Comparison of ENCODE assay signal across 7 cellular contexts in genomic region chr17:40219073-40219860, GRCh38.
DNase-seq lines count a peak whose midpoint lies in the region; ATAC-seq and TF ChIP-seq lines count a peak whose summit lies in the region.

A gene with protein sequence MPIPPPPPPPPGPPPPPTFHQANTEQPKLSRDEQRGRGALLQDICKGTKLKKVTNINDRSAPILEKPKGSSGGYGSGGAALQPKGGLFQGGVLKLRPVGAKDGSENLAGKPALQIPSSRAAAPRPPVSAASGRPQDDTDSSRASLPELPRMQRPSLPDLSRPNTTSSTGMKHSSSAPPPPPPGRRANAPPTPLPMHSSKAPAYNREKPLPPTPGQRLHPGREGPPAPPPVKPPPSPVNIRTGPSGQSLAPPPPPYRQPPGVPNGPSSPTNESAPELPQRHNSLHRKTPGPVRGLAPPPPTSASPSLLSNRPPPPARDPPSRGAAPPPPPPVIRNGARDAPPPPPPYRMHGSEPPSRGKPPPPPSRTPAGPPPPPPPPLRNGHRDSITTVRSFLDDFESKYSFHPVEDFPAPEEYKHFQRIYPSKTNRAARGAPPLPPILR (plus strand): TSS chr17:40219304. CDS start chr17:40256460, 37,156 bp downstream.

- TF ChIP-seq CTCF in retinal pigment epithelial cell (conservative IDR thresholded peaks at IDR 0.05; ENCODE audit: low read depth, low read length): peak; percentile 77

- ATAC-seq in GM18498 (IDR thresholded peaks at IDR 0.05; ENCODE audit: unreplicated experiment) (peak; percentile 89), HG02973 (IDR thresholded peaks at IDR 0.05; ENCODE audit: unreplicated experiment) (peak; percentile 74)

- DNase-seq in NCI-H2029 treated with DMSO at 0.1 percent for 48 hours (lab: John Stamatoyannopoulos, UW): peak; percentile 83
- DNase-seq in T-helper 9 cell: peak; percentile 96
- DNase-seq in astrocyte of the hippocampus (ENCODE audit: low read depth, low spot score): peak; percentile 99
- DNase-seq in hypothalamus (lab: John Stamatoyannopoulos, UW): peak; percentile 65 to 97 (median 91)
- peak; percentile 82 for DNase-seq in retinal pigment epithelial cell (ENCODE audit: low read depth)

- peak within 1 kb of the TSS; percentile 77 for H3K4me3 ChIP-seq in retinal pigment epithelial cell (ENCODE audit: low read length)

Comparison
In these comparisons a context has a peak if more than half of its experiments do, and no peak if none do; other contexts are left out.
1. Peak in every context shown above with its lines: DNase-seq, ATAC-seq and H3K4me3 ChIP-seq.